In genomic region chr14:37753459-37753858, GRCh38 we compare ENCODE assay signal across 5 cellular contexts.
"Had no signal": no experiment of that assay in that cellular context is flagged by ENCODE, and none has a peak within 500 bp of the region (broad histone marks: within the 10 kb centered on the region; RNA-seq: fewer than 3 reads in every experiment).

No MANE protein-coding gene starts in this region.

- ATAC-seq: GM23338, HepG2 had no signal

- DNase-seq: H9, HCEC 1CT, KBM-7 had no signal
